Comparison of ENCODE assay signal across 26 cellular contexts in genomic region chr10:129680661-129681344, GRCh38.
"Had no signal": no experiment of that assay in that cellular context is flagged by ENCODE, and none has a peak within 500 bp of the region (broad histone marks: within the 10 kb centered on the region; RNA-seq: fewer than 3 reads in every experiment).

No MANE protein-coding gene starts in this region.

- H3K4me1 ChIP-seq: heart left ventricle, left ventricle myocardium inferior, parathyroid adenoma, psoas muscle, right atrium auricular region, suprapubic skin, tibial artery, uterus had no signal

- H3K36me3 Mint-ChIP-seq: type B pancreatic cell had no signal

- H3K9ac ChIP-seq: parathyroid adenoma had no signal

- H3K4me1 Mint-ChIP-seq: immature natural killer cell; naive thymus-derived CD8-positive, alpha-beta T cell; neural crest cell had no signal

- H3K27ac ChIP-seq: heart left ventricle, left ventricle myocardium inferior, neutrophil, parathyroid adenoma, psoas muscle, right atrium auricular region, right lobe of liver, suprapubic skin, thoracic aorta, tibial artery, uterus had no signal

- H3K27me3 Mint-ChIP-seq: memory B cell; naive thymus-derived CD8-positive, alpha-beta T cell; stimulated activated memory B cell treated with anti-CD40 and anti-IgM and Interleukin-4, amounts not matched to agents 10 μg/mL and 1 μg/mL and 100 μg/mL, for 72 hours; type B pancreatic cell had no signal

- H2AFZ ChIP-seq: parathyroid adenoma had no signal

- H3K4me3 ChIP-seq: heart left ventricle, left ventricle myocardium inferior, psoas muscle, right atrium auricular region, right lobe of liver, smooth muscle cell, suprapubic skin, thoracic aorta, tibial artery, uterus had no signal

- H3K9me3 Mint-ChIP-seq: immature natural killer cell; memory B cell; nephron; neural crest cell; stimulated activated memory B cell treated with anti-CD40 and anti-IgM and Interleukin-4, amounts not matched to agents 10 μg/mL and 1 μg/mL and 100 μg/mL, for 72 hours; type B pancreatic cell had no signal

- ATAC-seq: heart left ventricle; naive thymus-derived CD8-positive, alpha-beta T cell; psoas muscle; right lobe of liver; stimulated activated memory B cell treated with anti-CD40 and anti-IgM and Interleukin-4, amounts not matched to agents 10 μg/mL and 1 μg/mL and 100 μg/mL, for 72 hours had no signal

- H3K27me3 ChIP-seq: heart left ventricle, neutrophil, right atrium auricular region, right lobe of liver, suprapubic skin, tibial artery, uterus had no signal

- H3K36me3 ChIP-seq: heart left ventricle, left ventricle myocardium inferior, neutrophil, right atrium auricular region, suprapubic skin, thoracic aorta, uterus had no signal

- H3K27ac Mint-ChIP-seq: immature natural killer cell; memory B cell; naive thymus-derived CD8-positive, alpha-beta T cell; type B pancreatic cell had no signal

- H3K4me3 Mint-ChIP-seq: immature natural killer cell; memory B cell; naive thymus-derived CD8-positive, alpha-beta T cell; nephron; neural crest cell; stimulated activated memory B cell treated with anti-CD40 and anti-IgM and Interleukin-4, amounts not matched to agents 10 μg/mL and 1 μg/mL and 100 μg/mL, for 72 hours; type B pancreatic cell had no signal

- H3K4me2 ChIP-seq: smooth muscle cell had no signal

- DNase-seq: heart left ventricle; hypothalamus; immature natural killer cell; left ventricle myocardium inferior; naive thymus-derived CD8-positive, alpha-beta T cell; occipital lobe; psoas muscle; right lobe of liver; stimulated activated CD4-positive, alpha-beta T cell treated with anti-CD3 and anti-CD28 coated beads, Interleukin-1b, Interleukin-23, amount 100 ng/mL, for 48 hours; stimulated activated CD4-positive, alpha-beta T cell treated with anti-CD3 and anti-CD28 coated beads, Interleukin-2, amount 100 ng/mL, for 48 hours; stimulated activated CD4-positive, alpha-beta T cell treated with anti-CD3 and anti-CD28 coated beads, Interleukin-4, amount 100 ng/mL, for 4 hours; stimulated activated CD8-positive, alpha-beta memory T cell treated with anti-CD3 and anti-CD28 coated beads, Interleukin-4, amount 100 ng/mL, for 48 hours; stimulated activated naive CD4-positive, alpha-beta T cell treated with Interleukin-2 at 50 U/mL for 16 hours; tibial artery; uterus had no signal

- H3K9me3 ChIP-seq: heart left ventricle, left ventricle myocardium inferior, neutrophil, psoas muscle, right atrium auricular region, right lobe of liver, suprapubic skin, thoracic aorta, tibial artery, uterus had no signal
